Comparison of ENCODE assay signal across 28 cellular contexts in the genomic region with DNA sequence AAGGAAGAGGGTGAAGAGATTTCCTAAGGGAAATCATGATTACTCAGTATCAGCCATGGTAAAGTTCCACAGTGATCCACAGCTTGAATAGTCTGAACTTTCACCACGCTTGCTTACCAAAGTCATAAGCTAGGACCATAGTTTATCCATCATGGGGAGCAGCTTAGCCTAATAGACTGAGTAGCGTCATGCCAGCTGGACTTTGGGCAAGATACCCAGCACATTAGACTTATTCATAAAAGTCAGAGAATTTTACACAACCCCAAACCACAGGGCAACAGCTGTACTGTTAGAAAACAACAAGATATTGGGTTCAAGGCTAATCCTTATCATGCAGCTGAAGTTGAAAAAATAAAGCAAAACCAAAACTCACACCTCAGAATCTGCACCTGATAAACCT.
"Had no signal": no experiment of that assay in that cellular context is flagged by ENCODE, and none has a peak within 500 bp of the region (broad histone marks: within the 10 kb centered on the region; RNA-seq: fewer than 3 reads in every experiment).

No MANE protein-coding gene starts in this region.

- H3K9me3 ChIP-seq: adrenal gland, ascending aorta, breast epithelium had no signal

- H3K4me3 ChIP-seq: adrenal gland, ascending aorta, breast epithelium, cardiac muscle cell, coronary artery, dorsolateral prefrontal cortex had no signal

- H3K4me1 ChIP-seq: adrenal gland, breast epithelium had no signal

- H3K36me3 ChIP-seq: adrenal gland, ascending aorta, breast epithelium, cardiac muscle cell had no signal

- DNase-seq: activated CD4-positive, alpha-beta memory T cell treated with anti-CD3 and anti-CD28 coated beads for 36 hours; activated CD4-positive, alpha-beta T cell treated with anti-CD3 and anti-CD28 coated beads for 36 hours; activated CD4-positive, alpha-beta T cell treated with anti-CD3 and anti-CD28 coated beads, Interleukin-2, amount 10 ng/mL, durations not matched to agents 24 days and 14 days; activated CD4-positive, CD25-positive, alpha-beta regulatory T cell; activated CD4-positive, CD25-positive, alpha-beta regulatory T cell treated with anti-CD3 and anti-CD28 coated beads, Interleukin-2, amount 50 U/mL, for 72 hours; activated CD8-positive, alpha-beta memory T cell treated with anti-CD3 and anti-CD28 coated beads, Interleukin-2, amount 10 ng/mL, durations not matched to agents 7 days and 5 days; activated CD8-positive, alpha-beta memory T cell treated with anti-CD3 and anti-CD28 coated beads, Interleukin-2, amount 50 U/mL, for 4 hours; activated CD8-positive, alpha-beta T cell treated with anti-CD3 and anti-CD28 coated beads, Interleukin-2, amount 10 ng/mL, durations not matched to agents 7 days and 5 days; activated effector memory CD4-positive, alpha-beta T cell treated with anti-CD3 and anti-CD28 coated beads, Interleukin-2, amount 50 U/mL, for 16 hours; activated naive CD4-positive, alpha-beta T cell treated with anti-CD3 and anti-CD28 coated beads for 36 hours; activated naive CD8-positive, alpha-beta T cell treated with anti-CD3 and anti-CD28 coated beads for 36 hours; activated naive CD8-positive, alpha-beta T cell treated with anti-CD3 and anti-CD28 coated beads, Interleukin-2, amount 50 U/mL, for 24 hours; activated T-cell treated with anti-CD3 and anti-CD28 coated beads, Interleukin-2, amount 50 U/mL, for 1 hour; activated T-cell treated with anti-CD3 and anti-CD28 coated beads, Interleukin-2, amount 50 U/mL, for 48 hours; adrenal gland; central memory CD4-positive, alpha-beta T cell; cerebellar nuclear complex; dorsolateral prefrontal cortex; effector memory CD4-positive, alpha-beta T cell; endodermal cell; foreskin fibroblast; head of caudate nucleus; T-helper 2 cell had no signal

- ATAC-seq: activated CD4-positive, alpha-beta T cell treated with anti-CD3 and anti-CD28 coated beads for 36 hours; activated CD8-positive, alpha-beta memory T cell treated with anti-CD3 and anti-CD28 coated beads, Interleukin-2, amount 10 ng/mL, durations not matched to agents 7 days and 5 days; activated CD8-positive, alpha-beta T cell treated with anti-CD3 and anti-CD28 coated beads, Interleukin-2, amount 10 ng/mL, durations not matched to agents 7 days and 5 days; activated naive CD8-positive, alpha-beta T cell treated with anti-CD3 and anti-CD28 coated beads, Interleukin-2, amount 50 U/mL, for 24 hours; esophagus mucosa had no signal

- H3K27ac ChIP-seq: adrenal gland, ascending aorta, breast epithelium, cardiac muscle cell, coronary artery, dorsolateral prefrontal cortex had no signal

- H3K27me3 ChIP-seq: adrenal gland, ascending aorta, breast epithelium, cardiac muscle cell, dorsolateral prefrontal cortex had no signal
